ENCODE assay signal across 27 cellular contexts in genomic region chr12:39188689-39189088, GRCh38.
"Had no signal": no experiment of that assay in that cellular context is flagged by ENCODE, and none has a peak within 500 bp of the region (broad histone marks: within the 10 kb centered on the region; RNA-seq: fewer than 3 reads in every experiment).

No MANE protein-coding gene starts in this region.

- FAIRE-seq: urothelium cell line had no signal

- H3K27ac ChIP-seq: stomach, suprapubic skin, testis, thoracic aorta, thyroid gland, tibial artery, tibial nerve, transverse colon, upper lobe of left lung, upper lobe of right lung, uterus, vagina had no signal

- ATAC-seq: stimulated activated effector memory CD8-positive, alpha-beta T cell treated with anti-CD3 and anti-CD28 coated beads, Interleukin-12 subunit alpha, Interleukin-12 subunit beta, amount 100 ng/mL, for 72 hours; stimulated activated memory B cell treated with anti-CD40 and anti-IgM and Interleukin-4, amounts not matched to agents 10 μg/mL and 1 μg/mL and 100 μg/mL, for 72 hours; stimulated activated naive B cell treated with anti-CD40 and anti-IgM and Interleukin-4, amounts not matched to agents 10 μg/mL and 1 μg/mL and 100 μg/mL, for 72 hours; stimulated activated naive CD8-positive, alpha-beta T cell treated with anti-CD3 and anti-CD28 coated beads, Interleukin-15, amount 100 ng/mL, for 72 hours; stimulated activated naive CD8-positive, alpha-beta T cell treated with anti-CD3 and anti-CD28 coated beads, Interleukin-15, Interleukin-2, amounts not matched to agents 100 U/mL and 50 U/mL, for 24 hours; upper lobe of right lung had no signal

- DNase-seq: stimulated activated CD4-positive, alpha-beta T cell treated with anti-CD3 and anti-CD28 coated beads, Interleukin-2, amount 100 ng/mL, for 48 hours; stimulated activated CD4-positive, alpha-beta T cell treated with anti-CD3 and anti-CD28 coated beads, Interleukin-4, amount 100 ng/mL, for 1 hour; stimulated activated CD4-positive, alpha-beta T cell treated with anti-CD3 and anti-CD28 coated beads, Interleukin-4, amount 100 ng/mL, for 24 hours; stimulated activated CD4-positive, alpha-beta T cell treated with anti-CD3 and anti-CD28 coated beads, Interleukin-4, amount 100 ng/mL, for 4 hours; stimulated activated CD8-positive, alpha-beta memory T cell treated with anti-CD3 and anti-CD28 coated beads, Interleukin-4, amount 100 ng/mL, for 48 hours; stimulated activated naive B cell treated with anti-CD40 and anti-IgM and Interleukin-4, amounts not matched to agents 10 μg/mL and 1 μg/mL and 100 μg/mL, for 72 hours; stimulated activated naive CD4-positive, alpha-beta T cell; stimulated activated naive CD4-positive, alpha-beta T cell treated with Interleukin-2 at 50 U/mL for 16 hours; stimulated activated naive CD8-positive, alpha-beta T cell treated with anti-CD3 and anti-CD28 coated beads, Interleukin-15, amount 100 ng/mL, for 72 hours; stimulated activated naive CD8-positive, alpha-beta T cell treated with anti-CD3 and anti-CD28 coated beads, Interleukin-15, Interleukin-2, amounts not matched to agents 100 U/mL and 50 U/mL, for 24 hours; stomach; substantia nigra; testis; thyroid gland; tibial artery; transverse colon; trophoblast cell; upper lobe of left lung; upper lobe of right lung; uterus had no signal

- H3K27me3 ChIP-seq: stomach, suprapubic skin, testis, thyroid gland, tibial artery, tibial nerve, transverse colon, upper lobe of left lung, upper lobe of right lung, uterus, vagina had no signal

- H3K9me3 ChIP-seq: stomach, suprapubic skin, testis, thoracic aorta, thyroid gland, tibial artery, transverse colon, upper lobe of left lung, upper lobe of right lung, uterus, vagina had no signal

- H3K4me1 ChIP-seq: stomach, suprapubic skin, testis, thyroid gland, tibial artery, tibial nerve, transverse colon, upper lobe of left lung, upper lobe of right lung, uterus, vagina had no signal

- H3K4me3 ChIP-seq: stomach, suprapubic skin, testis, thoracic aorta, thyroid gland, tibial artery, tibial nerve, transverse colon, upper lobe of left lung, upper lobe of right lung, uterus, vagina had no signal

- H3K36me3 ChIP-seq: stomach, suprapubic skin, thoracic aorta, thyroid gland, tibial artery, tibial nerve, transverse colon, upper lobe of left lung, upper lobe of right lung, uterus, vagina had no signal
